In genomic region chr1:179228783-179229213, GRCh38 we compare ENCODE assay signal across 8 cellular contexts. TPM values are rescaled to one million over a fixed set of nuclear protein-coding genes. Genes with fewer than 3 reads are reported as not detected.
DNase-seq lines count a peak whose midpoint lies in the region; ATAC-seq lines count a peak whose summit lies in the region.

No MANE protein-coding gene starts in this region.

- H3K4me1 ChIP-seq in right cardiac atrium (ENCODE audit: control insufficient read depth, insufficient read depth, low read length) = no peaks in the 10 kb centered on the region

- peaks cover 7% of the 10 kb centered on the region for H3K36me3 Mint-ChIP-seq in activated naive CD8-positive, alpha-beta T cell treated with anti-CD3 and anti-CD28 coated beads, Interleukin-2, amount 50 U/mL, for 24 hours (ENCODE audit: low read depth)

- H3K27me3 Mint-ChIP-seq in activated naive CD8-positive, alpha-beta T cell treated with anti-CD3 and anti-CD28 coated beads, Interleukin-2, amount 50 U/mL, for 24 hours = no peaks in the 10 kb centered on the region

- H3K9me3 ChIP-seq in right cardiac atrium (ENCODE audit: control insufficient read depth, low read length) = no peaks in the 10 kb centered on the region

- no peaks in the 10 kb centered on the region for H3K27me3 ChIP-seq in right cardiac atrium (ENCODE audit: control insufficient read depth, insufficient read depth)

- ATAC-seq in HG03066 (IDR thresholded peaks at IDR 0.05; ENCODE audit: low read depth, unreplicated experiment) (peak; percentile 37), right cardiac atrium (peak; percentile 73 to 85), GM18517 (IDR thresholded peaks at IDR 0.05; ENCODE audit: unreplicated experiment) (no peak)
- ATAC-seq in activated naive CD8-positive, alpha-beta T cell treated with anti-CD3 and anti-CD28 coated beads, Interleukin-2, amount 50 U/mL, for 24 hours = peak; percentile 21

- H3K27ac Mint-ChIP-seq in activated naive CD8-positive, alpha-beta T cell treated with anti-CD3 and anti-CD28 coated beads, Interleukin-2, amount 50 U/mL, for 24 hours = peak overlapping the region; percentile 51

- intact Hi-C loops in right cardiac atrium (cut with DNase I) = no loop called here

- no peaks in the 10 kb centered on the region for H3K9me3 Mint-ChIP-seq in activated naive CD8-positive, alpha-beta T cell treated with anti-CD3 and anti-CD28 coated beads, Interleukin-2, amount 50 U/mL, for 24 hours

- H3K4me1 Mint-ChIP-seq in activated naive CD8-positive, alpha-beta T cell treated with anti-CD3 and anti-CD28 coated beads, Interleukin-2, amount 50 U/mL, for 24 hours = peaks cover 30% of the 10 kb centered on the region

- no peak overlapping the region for H3K27ac ChIP-seq in right cardiac atrium (ENCODE audit: low read length)

- peak overlapping the region; percentile 82 for H3K4me3 Mint-ChIP-seq in activated naive CD8-positive, alpha-beta T cell treated with anti-CD3 and anti-CD28 coated beads, Interleukin-2, amount 50 U/mL, for 24 hours

- H3K4me3 ChIP-seq in right cardiac atrium (ENCODE audit: low read length) = peak overlapping the region; percentile 68

- peak; percentile 62 for DNase-seq in DMS53 (lab: John Stamatoyannopoulos, UW)
- no peak for DNase-seq in DMS53 treated with DMSO at 0.1 percent for 48 hours (lab: John Stamatoyannopoulos, UW; ENCODE audit: unreplicated experiment)
- peak; percentile 31 for DNase-seq in RPMI7951 (ENCODE audit: low read depth)
- DNase-seq in activated naive CD8-positive, alpha-beta T cell treated with anti-CD3 and anti-CD28 coated beads, Interleukin-2, amount 50 U/mL, for 24 hours = peak; percentile 53
- DNase-seq in right cardiac atrium = peak; percentile 49 to 80 (median 71)
- peak; percentile 23 for DNase-seq in putamen (ENCODE audit: low spot score)

- WGBS in right cardiac atrium = 1% methylated on average over 19 of the region's 19 CpGs

RNA-seq across cellular contexts. Expression of gene ABL2, which starts 0.7 kb away (rescaled TPM):
- 14.1 and 15.2 TPM in 2 replicates for total RNA-seq in RPMI7951 (2014; rRNA removed; shearing (Covaris generic))
- total RNA-seq in right cardiac atrium = 10 to 100 TPM in 3 of 4 donors, 1 to 10 TPM in 1; 9.9 to 18.4 (median 10.5) TPM
- polyA plus RNA-seq in right cardiac atrium = 3.2 TPM
